Comparison of ENCODE assay signal across 1 cellular context in the genomic region with DNA sequence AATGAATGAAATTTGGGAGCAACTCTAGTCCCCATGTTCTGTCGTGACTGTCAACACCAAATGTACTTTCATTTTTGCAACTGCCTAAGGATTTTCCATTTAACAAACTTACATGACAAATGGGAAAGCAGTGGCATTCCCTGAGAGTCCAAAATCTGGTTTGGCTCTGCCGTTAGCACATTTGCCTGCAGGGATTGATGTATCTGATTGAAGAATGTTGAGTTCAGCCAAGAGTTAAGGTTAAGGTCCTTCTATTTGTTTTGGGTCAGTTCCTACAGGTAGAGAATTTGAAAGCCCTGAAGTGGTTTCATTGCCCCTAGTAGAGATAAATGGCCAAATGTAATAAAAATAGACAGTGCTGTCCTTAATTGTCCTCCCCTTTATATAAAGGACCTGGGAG.
TF ChIP-seq lines count a peak whose summit lies in the region.

No MANE protein-coding gene starts in this region.

TF ChIP-seq in GM23338, 12 proteins besides CTCF, POLR2A, EP300 and RAD21 (continued from another document):
- TF ChIP-seq ZNF462 (CRISPR knock-in tag; IDR thresholded peaks at IDR 0.05) (no peak), ZNF114 (CRISPR knock-in tag; IDR thresholded peaks at IDR 0.05) (no peak), NANOG (IDR thresholded peaks at IDR 0.05; ENCODE audit: borderline replicate concordance) (no peak), STAT1 (IDR thresholded peaks at IDR 0.05; ENCODE audit: unreplicated experiment) (no peak), EZH2phosphoT487 (IDR thresholded peaks at IDR 0.05; ENCODE audit: unreplicated experiment) (no peak), CREB1 (CRISPR knock-in tag; IDR thresholded peaks at IDR 0.05; ENCODE audit: low read depth) (no peak), ZNF331 (CRISPR knock-in tag; IDR thresholded peaks at IDR 0.05; ENCODE audit: low read depth) (no peak)
